1 cellular context compared by ENCODE assay signal in the genomic region with DNA sequence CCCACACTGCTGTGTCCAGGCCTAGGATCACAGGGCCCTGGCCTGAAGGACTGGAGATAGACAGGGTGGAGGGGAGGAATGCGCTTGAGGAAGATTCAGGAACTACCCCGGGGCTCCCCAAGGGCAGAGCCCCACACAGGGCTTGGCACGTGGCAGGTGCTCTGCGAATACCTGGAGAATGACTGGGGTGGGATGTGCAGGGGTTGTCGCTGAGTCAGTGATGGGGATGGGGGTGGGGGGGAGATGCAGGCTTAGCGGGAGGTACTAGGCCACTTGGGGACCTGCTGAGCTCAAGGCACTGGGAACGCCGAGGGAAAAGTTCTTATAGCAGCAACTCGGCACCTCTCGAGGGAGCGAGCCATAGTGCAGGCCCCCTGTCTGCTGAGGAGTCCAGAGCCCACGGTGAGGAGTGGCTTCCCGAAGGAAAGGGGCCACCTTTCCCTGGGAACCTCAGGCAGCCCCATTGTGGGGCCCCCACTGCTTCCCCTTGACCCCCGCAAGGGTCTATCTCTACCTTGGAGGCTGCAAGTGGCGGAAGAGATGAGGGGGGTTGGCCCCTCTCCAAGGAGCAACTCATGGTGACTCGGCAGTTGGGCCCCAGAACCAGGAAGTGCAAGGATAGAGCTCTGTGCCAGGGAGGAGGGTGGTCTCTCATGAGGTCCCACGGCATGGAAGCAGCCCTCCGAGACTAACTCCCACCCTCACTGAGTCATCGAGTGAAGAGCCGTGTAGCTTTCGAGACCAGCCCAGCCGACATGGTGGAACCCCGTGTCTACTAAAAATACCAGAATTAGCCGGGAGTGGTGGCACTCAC.
TF ChIP-seq lines count a peak whose summit lies in the region.

No MANE protein-coding gene starts in this region.

TF ChIP-seq in K562, 482 proteins besides CTCF, POLR2A, EP300 and RAD21 (continued from another document and continues in another):
- TF ChIP-seq, protein P1, sequence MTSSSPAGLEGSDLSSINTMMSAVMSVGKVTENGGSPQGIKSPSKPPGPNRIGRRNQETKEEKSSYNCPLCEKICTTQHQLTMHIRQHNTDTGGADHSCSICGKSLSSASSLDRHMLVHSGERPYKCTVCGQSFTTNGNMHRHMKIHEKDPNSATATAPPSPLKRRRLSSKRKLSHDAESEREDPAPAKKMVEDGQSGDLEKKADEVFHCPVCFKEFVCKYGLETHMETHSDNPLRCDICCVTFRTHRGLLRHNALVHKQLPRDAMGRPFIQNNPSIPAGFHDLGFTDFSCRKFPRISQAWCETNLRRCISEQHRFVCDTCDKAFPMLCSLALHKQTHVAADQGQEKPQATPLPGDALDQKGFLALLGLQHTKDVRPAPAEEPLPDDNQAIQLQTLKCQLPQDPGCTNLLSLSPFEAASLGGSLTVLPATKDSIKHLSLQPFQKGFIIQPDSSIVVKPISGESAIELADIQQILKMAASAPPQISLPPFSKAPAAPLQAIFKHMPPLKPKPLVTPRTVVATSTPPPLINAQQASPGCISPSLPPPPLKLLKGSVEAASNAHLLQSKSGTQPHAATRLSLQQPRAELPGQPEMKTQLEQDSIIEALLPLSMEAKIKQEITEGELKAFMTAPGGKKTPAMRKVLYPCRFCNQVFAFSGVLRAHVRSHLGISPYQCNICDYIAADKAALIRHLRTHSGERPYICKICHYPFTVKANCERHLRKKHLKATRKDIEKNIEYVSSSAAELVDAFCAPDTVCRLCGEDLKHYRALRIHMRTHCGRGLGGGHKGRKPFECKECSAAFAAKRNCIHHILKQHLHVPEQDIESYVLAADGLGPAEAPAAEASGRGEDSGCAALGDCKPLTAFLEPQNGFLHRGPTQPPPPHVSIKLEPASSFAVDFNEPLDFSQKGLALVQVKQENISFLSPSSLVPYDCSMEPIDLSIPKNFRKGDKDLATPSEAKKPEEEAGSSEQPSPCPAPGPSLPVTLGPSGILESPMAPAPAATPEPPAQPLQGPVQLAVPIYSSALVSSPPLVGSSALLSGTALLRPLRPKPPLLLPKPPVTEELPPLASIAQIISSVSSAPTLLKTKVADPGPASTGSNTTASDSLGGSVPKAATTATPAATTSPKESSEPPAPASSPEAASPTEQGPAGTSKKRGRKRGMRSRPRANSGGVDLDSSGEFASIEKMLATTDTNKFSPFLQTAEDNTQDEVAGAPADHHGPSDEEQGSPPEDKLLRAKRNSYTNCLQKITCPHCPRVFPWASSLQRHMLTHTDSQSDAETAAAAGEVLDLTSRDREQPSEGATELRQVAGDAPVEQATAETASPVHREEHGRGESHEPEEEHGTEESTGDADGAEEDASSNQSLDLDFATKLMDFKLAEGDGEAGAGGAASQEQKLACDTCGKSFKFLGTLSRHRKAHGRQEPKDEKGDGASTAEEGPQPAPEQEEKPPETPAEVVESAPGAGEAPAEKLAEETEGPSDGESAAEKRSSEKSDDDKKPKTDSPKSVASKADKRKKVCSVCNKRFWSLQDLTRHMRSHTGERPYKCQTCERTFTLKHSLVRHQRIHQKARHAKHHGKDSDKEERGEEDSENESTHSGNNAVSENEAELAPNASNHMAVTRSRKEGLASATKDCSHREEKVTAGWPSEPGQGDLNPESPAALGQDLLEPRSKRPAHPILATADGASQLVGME (CRISPR knock-in tag; IDR thresholded peaks at IDR 0.05) = no peak
- TF ChIP-seq, protein P2, sequence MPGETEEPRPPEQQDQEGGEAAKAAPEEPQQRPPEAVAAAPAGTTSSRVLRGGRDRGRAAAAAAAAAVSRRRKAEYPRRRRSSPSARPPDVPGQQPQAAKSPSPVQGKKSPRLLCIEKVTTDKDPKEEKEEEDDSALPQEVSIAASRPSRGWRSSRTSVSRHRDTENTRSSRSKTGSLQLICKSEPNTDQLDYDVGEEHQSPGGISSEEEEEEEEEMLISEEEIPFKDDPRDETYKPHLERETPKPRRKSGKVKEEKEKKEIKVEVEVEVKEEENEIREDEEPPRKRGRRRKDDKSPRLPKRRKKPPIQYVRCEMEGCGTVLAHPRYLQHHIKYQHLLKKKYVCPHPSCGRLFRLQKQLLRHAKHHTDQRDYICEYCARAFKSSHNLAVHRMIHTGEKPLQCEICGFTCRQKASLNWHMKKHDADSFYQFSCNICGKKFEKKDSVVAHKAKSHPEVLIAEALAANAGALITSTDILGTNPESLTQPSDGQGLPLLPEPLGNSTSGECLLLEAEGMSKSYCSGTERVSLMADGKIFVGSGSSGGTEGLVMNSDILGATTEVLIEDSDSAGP (CRISPR knock-in tag; IDR thresholded peaks at IDR 0.05) = no peak
- TF ChIP-seq ZNF583 (CRISPR knock-in tag; IDR thresholded peaks at IDR 0.05) (peak; percentile 80; the same call in 1 of the 2 replicates), L3MBTL2 (IDR thresholded peaks at IDR 0.05) (peak; percentile 87), PTRF (tag; IDR thresholded peaks at IDR 0.05) (0 out of 2 replicates have a peak, but pooled peaks have one; percentile 10), TSC22D4 (tag; IDR thresholded peaks at IDR 0.05) (no peak), ZBTB7A (IDR thresholded peaks at IDR 0.05; ENCODE audit: borderline replicate concordance, control insufficient read depth, low read depth, low read length) (peak; percentile 98), NRF1 (conservative IDR thresholded peaks at IDR 0.05 in 1 of 2, IDR thresholded peaks at IDR 0.05 in 1 of 2) (0 out of 4 replicates have a peak, but pooled peaks of 1 of the 2 experiments have one; percentile 9), ETV1 (tag; conservative IDR thresholded peaks at IDR 0.05; ENCODE audit: low read depth) (peak; percentile 62; the same call in 1 of the 2 replicates), NR2C2 (CRISPR knock-in tag; IDR thresholded peaks at IDR 0.05) (no peak), NR2C2 (tag; IDR thresholded peaks at IDR 0.05) (peak; percentile 71), SUPT5H (IDR thresholded peaks at IDR 0.05) (0 out of 2 replicates have a peak, but pooled peaks have one; percentile 66), SMAD4 (CRISPR knock-in tag; conservative IDR thresholded peaks at IDR 0.05) (peak; percentile 63), RBBP5 (IDR thresholded peaks at IDR 0.05; ENCODE audit: borderline replicate concordance, insufficient read depth, low read length, poor library complexity, severe bottlenecking) (peak; percentile 59), STAT5B (CRISPR knock-in tag; IDR thresholded peaks at IDR 0.05) (no peak), TRIM24 (IDR thresholded peaks at IDR 0.05) (peak; percentile 15 to 44; a peak in 2 of 4 replicates), SOX6 (IDR thresholded peaks at IDR 0.05) (peak; percentile 68), ZNF589 (CRISPR knock-in tag; IDR thresholded peaks at IDR 0.05; ENCODE audit: low read depth) (peak; percentile 90), ZNF134 (CRISPR knock-in tag; conservative IDR thresholded peaks at IDR 0.05) (no peak), RBFOX2 (IDR thresholded peaks at IDR 0.05; ENCODE audit: low read depth, low read length) (peak; percentile 76), PRMT5 (CRISPR knock-in tag; IDR thresholded peaks at IDR 0.05) (no peak), CTBP1 (IDR thresholded peaks at IDR 0.05; ENCODE audit: borderline replicate concordance) (peak; percentile 49; the same call in 1 of the 2 replicates), GATA2 (CRISPR knock-in tag; IDR thresholded peaks at IDR 0.05) (no peak), HDAC2 (IDR thresholded peaks at IDR 0.05) (peak; percentile 59), TAF1 (IDR thresholded peaks at IDR 0.05; ENCODE audit: control insufficient read depth, extremely low read depth, insufficient read depth, low read length, severe bottlenecking) (peak; percentile 82), HDAC3 (IDR thresholded peaks at IDR 0.05; ENCODE audit: borderline replicate concordance, partially characterized antibody) (no peak), EP400 (IDR thresholded peaks at IDR 0.05) (peak; percentile 82), ZNF124 (CRISPR knock-in tag; IDR thresholded peaks at IDR 0.05) (no peak), ZFP36 (IDR thresholded peaks at IDR 0.05; ENCODE audit: low read depth, low read length, partially characterized antibody) (peak; percentile 4), NCOR1 (IDR thresholded peaks at IDR 0.05) (peak; percentile 60), MTA2 (IDR thresholded peaks at IDR 0.05; ENCODE audit: low read depth) (peak; percentile 24), HDAC8 (tag; IDR thresholded peaks at IDR 0.05) (no peak), YY1 (IDR thresholded peaks at IDR 0.05; ENCODE audit: borderline replicate concordance in 1 of 3, control insufficient read depth in 1 of 3, extremely low read depth in 1 of 3, insufficient read depth in 3 of 3, insufficient read length in 1 of 3, insufficient replicate concordance in 2 of 3, low read depth in 1 of 3, low read length in 2 of 3) (peak in 1 of 3 experiments; percentile 54), SMARCE1 (IDR thresholded peaks at IDR 0.05) (peak; percentile 88), KLF16 (IDR thresholded peaks at IDR 0.05) (no peak), FOXJ3 (CRISPR knock-in tag; IDR thresholded peaks at IDR 0.05) (no peak), NR2C1 (IDR thresholded peaks at IDR 0.05) (peak; percentile 47; the same call in 1 of the 2 replicates), NR2C1 (tag; IDR thresholded peaks at IDR 0.05) (peak; percentile 52), ZFX (CRISPR knock-in tag; IDR thresholded peaks at IDR 0.05) (peak; percentile 86), RBM34 (IDR thresholded peaks at IDR 0.05; ENCODE audit: borderline replicate concordance, insufficient read depth, low read length) (no peak)
- TF ChIP-seq, protein P3, sequence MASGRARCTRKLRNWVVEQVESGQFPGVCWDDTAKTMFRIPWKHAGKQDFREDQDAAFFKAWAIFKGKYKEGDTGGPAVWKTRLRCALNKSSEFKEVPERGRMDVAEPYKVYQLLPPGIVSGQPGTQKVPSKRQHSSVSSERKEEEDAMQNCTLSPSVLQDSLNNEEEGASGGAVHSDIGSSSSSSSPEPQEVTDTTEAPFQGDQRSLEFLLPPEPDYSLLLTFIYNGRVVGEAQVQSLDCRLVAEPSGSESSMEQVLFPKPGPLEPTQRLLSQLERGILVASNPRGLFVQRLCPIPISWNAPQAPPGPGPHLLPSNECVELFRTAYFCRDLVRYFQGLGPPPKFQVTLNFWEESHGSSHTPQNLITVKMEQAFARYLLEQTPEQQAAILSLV (tag; IDR thresholded peaks at IDR 0.05) = no peak
- TF ChIP-seq, protein P4, sequence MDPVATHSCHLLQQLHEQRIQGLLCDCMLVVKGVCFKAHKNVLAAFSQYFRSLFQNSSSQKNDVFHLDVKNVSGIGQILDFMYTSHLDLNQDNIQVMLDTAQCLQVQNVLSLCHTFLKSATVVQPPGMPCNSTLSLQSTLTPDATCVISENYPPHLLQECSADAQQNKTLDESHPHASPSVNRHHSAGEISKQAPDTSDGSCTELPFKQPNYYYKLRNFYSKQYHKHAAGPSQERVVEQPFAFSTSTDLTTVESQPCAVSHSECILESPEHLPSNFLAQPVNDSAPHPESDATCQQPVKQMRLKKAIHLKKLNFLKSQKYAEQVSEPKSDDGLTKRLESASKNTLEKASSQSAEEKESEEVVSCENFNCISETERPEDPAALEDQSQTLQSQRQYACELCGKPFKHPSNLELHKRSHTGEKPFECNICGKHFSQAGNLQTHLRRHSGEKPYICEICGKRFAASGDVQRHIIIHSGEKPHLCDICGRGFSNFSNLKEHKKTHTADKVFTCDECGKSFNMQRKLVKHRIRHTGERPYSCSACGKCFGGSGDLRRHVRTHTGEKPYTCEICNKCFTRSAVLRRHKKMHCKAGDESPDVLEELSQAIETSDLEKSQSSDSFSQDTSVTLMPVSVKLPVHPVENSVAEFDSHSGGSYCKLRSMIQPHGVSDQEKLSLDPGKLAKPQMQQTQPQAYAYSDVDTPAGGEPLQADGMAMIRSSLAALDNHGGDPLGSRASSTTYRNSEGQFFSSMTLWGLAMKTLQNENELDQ (CRISPR knock-in tag; IDR thresholded peaks at IDR 0.05; ENCODE audit: borderline replicate concordance) = no peak
- TF ChIP-seq, protein P5, sequence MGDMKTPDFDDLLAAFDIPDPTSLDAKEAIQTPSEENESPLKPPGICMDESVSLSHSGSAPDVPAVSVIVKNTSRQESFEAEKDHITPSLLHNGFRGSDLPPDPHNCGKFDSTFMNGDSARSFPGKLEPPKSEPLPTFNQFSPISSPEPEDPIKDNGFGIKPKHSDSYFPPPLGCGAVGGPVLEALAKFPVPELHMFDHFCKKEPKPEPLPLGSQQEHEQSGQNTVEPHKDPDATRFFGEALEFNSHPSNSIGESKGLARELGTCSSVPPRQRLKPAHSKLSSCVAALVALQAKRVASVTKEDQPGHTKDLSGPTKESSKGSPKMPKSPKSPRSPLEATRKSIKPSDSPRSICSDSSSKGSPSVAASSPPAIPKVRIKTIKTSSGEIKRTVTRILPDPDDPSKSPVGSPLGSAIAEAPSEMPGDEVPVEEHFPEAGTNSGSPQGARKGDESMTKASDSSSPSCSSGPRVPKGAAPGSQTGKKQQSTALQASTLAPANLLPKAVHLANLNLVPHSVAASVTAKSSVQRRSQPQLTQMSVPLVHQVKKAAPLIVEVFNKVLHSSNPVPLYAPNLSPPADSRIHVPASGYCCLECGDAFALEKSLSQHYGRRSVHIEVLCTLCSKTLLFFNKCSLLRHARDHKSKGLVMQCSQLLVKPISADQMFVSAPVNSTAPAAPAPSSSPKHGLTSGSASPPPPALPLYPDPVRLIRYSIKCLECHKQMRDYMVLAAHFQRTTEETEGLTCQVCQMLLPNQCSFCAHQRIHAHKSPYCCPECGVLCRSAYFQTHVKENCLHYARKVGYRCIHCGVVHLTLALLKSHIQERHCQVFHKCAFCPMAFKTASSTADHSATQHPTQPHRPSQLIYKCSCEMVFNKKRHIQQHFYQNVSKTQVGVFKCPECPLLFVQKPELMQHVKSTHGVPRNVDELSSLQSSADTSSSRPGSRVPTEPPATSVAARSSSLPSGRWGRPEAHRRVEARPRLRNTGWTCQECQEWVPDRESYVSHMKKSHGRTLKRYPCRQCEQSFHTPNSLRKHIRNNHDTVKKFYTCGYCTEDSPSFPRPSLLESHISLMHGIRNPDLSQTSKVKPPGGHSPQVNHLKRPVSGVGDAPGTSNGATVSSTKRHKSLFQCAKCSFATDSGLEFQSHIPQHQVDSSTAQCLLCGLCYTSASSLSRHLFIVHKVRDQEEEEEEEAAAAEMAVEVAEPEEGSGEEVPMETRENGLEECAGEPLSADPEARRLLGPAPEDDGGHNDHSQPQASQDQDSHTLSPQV (IDR thresholded peaks at IDR 0.05) = peak; percentile 97
- TF ChIP-seq, protein P6, sequence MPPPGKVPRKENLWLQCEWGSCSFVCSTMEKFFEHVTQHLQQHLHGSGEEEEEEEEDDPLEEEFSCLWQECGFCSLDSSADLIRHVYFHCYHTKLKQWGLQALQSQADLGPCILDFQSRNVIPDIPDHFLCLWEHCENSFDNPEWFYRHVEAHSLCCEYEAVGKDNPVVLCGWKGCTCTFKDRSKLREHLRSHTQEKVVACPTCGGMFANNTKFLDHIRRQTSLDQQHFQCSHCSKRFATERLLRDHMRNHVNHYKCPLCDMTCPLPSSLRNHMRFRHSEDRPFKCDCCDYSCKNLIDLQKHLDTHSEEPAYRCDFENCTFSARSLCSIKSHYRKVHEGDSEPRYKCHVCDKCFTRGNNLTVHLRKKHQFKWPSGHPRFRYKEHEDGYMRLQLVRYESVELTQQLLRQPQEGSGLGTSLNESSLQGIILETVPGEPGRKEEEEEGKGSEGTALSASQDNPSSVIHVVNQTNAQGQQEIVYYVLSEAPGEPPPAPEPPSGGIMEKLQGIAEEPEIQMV (tag; conservative IDR thresholded peaks at IDR 0.05; ENCODE audit: low read depth) = peak; percentile 48; the same call in 1 of the 2 replicates
- TF ChIP-seq, protein P7, sequence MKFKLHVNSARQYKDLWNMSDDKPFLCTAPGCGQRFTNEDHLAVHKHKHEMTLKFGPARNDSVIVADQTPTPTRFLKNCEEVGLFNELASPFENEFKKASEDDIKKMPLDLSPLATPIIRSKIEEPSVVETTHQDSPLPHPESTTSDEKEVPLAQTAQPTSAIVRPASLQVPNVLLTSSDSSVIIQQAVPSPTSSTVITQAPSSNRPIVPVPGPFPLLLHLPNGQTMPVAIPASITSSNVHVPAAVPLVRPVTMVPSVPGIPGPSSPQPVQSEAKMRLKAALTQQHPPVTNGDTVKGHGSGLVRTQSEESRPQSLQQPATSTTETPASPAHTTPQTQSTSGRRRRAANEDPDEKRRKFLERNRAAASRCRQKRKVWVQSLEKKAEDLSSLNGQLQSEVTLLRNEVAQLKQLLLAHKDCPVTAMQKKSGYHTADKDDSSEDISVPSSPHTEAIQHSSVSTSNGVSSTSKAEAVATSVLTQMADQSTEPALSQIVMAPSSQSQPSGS (CRISPR knock-in tag; IDR thresholded peaks at IDR 0.05) = no peak
